In the genomic region with DNA sequence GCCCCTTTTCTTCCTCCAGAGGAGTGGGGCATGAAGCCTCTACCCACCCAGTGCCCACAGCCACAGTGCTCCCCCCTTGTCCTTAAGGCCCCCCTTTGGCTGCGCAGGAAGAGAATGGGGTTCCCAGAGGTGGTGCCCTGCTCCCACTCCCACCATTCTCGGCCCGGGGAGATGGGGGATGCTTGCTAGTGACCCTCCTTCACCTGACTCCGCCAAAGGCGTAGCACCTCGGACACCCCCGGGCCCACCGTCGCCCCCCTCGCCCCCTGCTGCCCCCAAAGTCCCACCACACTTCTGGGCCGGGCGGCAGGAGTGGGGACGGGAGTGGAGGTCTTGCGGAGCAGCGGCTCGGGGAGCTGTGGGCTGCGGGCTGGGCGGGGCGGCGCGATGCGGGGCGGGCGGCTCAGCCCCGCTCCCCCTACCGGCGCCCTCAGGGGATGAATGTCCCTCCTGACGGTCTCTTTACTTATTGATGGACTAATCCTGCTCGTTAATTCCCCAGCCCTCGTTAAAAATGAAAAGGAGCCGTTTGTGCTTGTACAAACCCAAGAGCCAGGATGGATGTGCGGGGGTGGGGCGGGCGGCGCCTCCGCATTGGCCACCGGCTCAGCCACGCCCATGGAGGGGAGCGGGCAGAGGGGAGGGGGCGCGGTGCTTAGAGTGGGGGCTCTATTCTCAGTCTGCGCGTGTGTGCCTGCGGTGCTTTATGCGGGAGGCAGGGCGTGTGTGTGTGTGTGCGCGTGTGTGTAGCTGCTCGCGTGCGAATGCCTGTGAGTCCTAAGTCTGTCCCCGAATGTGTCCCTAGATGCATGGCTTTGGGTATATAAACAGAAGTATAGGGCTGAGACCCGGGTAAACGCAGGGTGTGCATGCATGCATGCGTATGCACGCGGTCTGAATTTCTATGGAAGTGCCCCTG, we compare ENCODE assay signal across 14 cellular contexts. TPM values are rescaled to one million over a fixed set of nuclear protein-coding genes. Genes with fewer than 3 reads are reported as not detected.
DNase-seq lines count a peak whose midpoint lies in the region; ATAC-seq, FAIRE-seq and TF ChIP-seq lines count a peak whose summit lies in the region.
"Had no signal": no experiment of that assay in that cellular context is flagged by ENCODE, and none has a peak within 500 bp of the region (broad histone marks: within the 10 kb centered on the region; RNA-seq: fewer than 3 reads in every experiment).

No MANE protein-coding gene starts in this region.

- DNase-seq in mammary epithelial cell (no peak), breast epithelium (ENCODE audit: low spot score in 2 of 2) (no peak), Panc1 (ENCODE audit: low read depth, low spot score) (no peak), hepatic stellate cell (ENCODE audit: low spot score) (peak; percentile 45), upper lobe of right lung (no peak), NCI-H446 (lab: John Stamatoyannopoulos, UW) (no peak), NAMALWA (ENCODE audit: low spot score) (no peak), GM12891 (ENCODE audit: insufficient read length, low spot score) (no peak)
- DNase-seq: activated B cell treated with CpG ODN at 0.5 μM for 24 hours had no signal

- POLR2A ChIA-PET in Panc1 (lab: Charles Lee), result no interaction called here

- TF ChIP-seq CTCF in mammary epithelial cell (conservative IDR thresholded peaks at IDR 0.05 in 1 of 2, IDR thresholded peaks at IDR 0.05 in 1 of 2; ENCODE audit: extremely low read depth in 1 of 2, insufficient read depth in 1 of 2, low read depth in 1 of 2, low read length in 2 of 2), result peak in 1 of 2 donors; percentile 8
- TF ChIP-seq CTCF in breast epithelium (IDR thresholded peaks at IDR 0.05), result no peak
- no peak; the same call in 1 of the 2 replicates for TF ChIP-seq CTCF in Panc1 (IDR thresholded peaks at IDR 0.05)
- TF ChIP-seq CTCF in upper lobe of right lung (IDR thresholded peaks at IDR 0.05), result peak; percentile 14

- H2AFZ ChIP-seq in mammary epithelial cell (ENCODE audit: low read depth, low read length), result no peak overlapping the region

- no peak for FAIRE-seq in GM12891 (lab: Jason Lieb, UNC)

- no peak overlapping the region for H3K9ac ChIP-seq in mammary epithelial cell (ENCODE audit: insufficient read depth, low read length)

- H3K36me3 ChIP-seq in mammary epithelial cell (ENCODE audit: insufficient read depth, low read length) (no peaks in the 10 kb centered on the region), breast epithelium (no peaks in the 10 kb centered on the region), Panc1 (ENCODE audit: control insufficient read depth, insufficient read depth, low read length) (no peaks in the 10 kb centered on the region), upper lobe of right lung (no peaks in the 10 kb centered on the region)
- H3K36me3 ChIP-seq: neutrophil had no signal

- no peaks in the 10 kb centered on the region for H4K20me1 ChIP-seq in mammary epithelial cell (ENCODE audit: insufficient read depth, low read length)

- H3K4me1 ChIP-seq in mammary epithelial cell (ENCODE audit: insufficient read depth, low read length) (peaks cover 14% of the 10 kb centered on the region), breast epithelium (no peaks in the 10 kb centered on the region), Panc1 (ENCODE audit: control insufficient read depth, insufficient read depth, low read length) (peaks cover 11% of the 10 kb centered on the region), upper lobe of right lung (no peaks in the 10 kb centered on the region)

- CTCF ChIA-PET in mammary epithelial cell (lab: Charles Lee; ENCODE audit: low non-redundant PET) (no interaction called here), Panc1 (lab: Charles Lee) (interaction anchor here (0.6 kb wide), 1 partner anchor 59 kb away, joined by 7 read pairs; no protein-coding TSS in a partner anchor)

- peak overlapping the region; percentile 41 for H3K4me2 ChIP-seq in mammary epithelial cell (ENCODE audit: insufficient read depth, low read depth, low read length)

- TF ChIP-seq POLR2A in breast epithelium (IDR thresholded peaks at IDR 0.05), result no peak
- no peak for TF ChIP-seq POLR2A in GM12891 (IDR thresholded peaks at IDR 0.05; ENCODE audit: low read depth, low read length)

- H3K9me3 ChIP-seq in mammary epithelial cell (replicated peaks; ENCODE audit: insufficient read depth, low read length) (no peaks in the 10 kb centered on the region), breast epithelium (no peaks in the 10 kb centered on the region), Panc1 (ENCODE audit: control insufficient read depth, insufficient read depth, low read depth, low read length) (no peaks in the 10 kb centered on the region), upper lobe of right lung (no peaks in the 10 kb centered on the region)
- H3K9me3 ChIP-seq: neutrophil had no signal

- in situ Hi-C loops in mammary epithelial cell (cut with MboI; ENCODE audit: low sequenced_read_pairs in 2 of 2) (no loop called here), Panc1 (cut with HindIII; ENCODE audit: low pct_unique_long_range_greater_than_20kb, low sequenced_read_pairs) (no loop called here)

- intact Hi-C loops in mammary epithelial cell (cut with micrococcal nuclease) (no loop called here), breast epithelium (cut with DNase I; ENCODE audit: low total_unique reads) (no loop called here), Panc1 (cut with micrococcal nuclease; ENCODE audit: unreplicated experiment) (no loop called here), upper lobe of right lung (cut with DNase I) (no loop called here)

- 20% methylated on average over 2 of the region's 57 CpGs for WGBS in mammary epithelial cell (ENCODE audit: low coverage, missing lambda C conversion rate)

- H3K79me2 ChIP-seq in mammary epithelial cell (ENCODE audit: insufficient read depth, low read length), result no peaks in the 10 kb centered on the region

- peak; percentile 24 for ATAC-seq in Panc1
- no peak for ATAC-seq in upper lobe of right lung
- ATAC-seq: HCT116 had no signal

- H3K27me3 ChIP-seq in mammary epithelial cell (ENCODE audit: insufficient read depth, low read length) (peaks cover 4% of the 10 kb centered on the region), breast epithelium (peaks cover 0 to 10% of the 10 kb centered on the region in 2 donors), Panc1 (ENCODE audit: control insufficient read depth, insufficient read depth, low read length) (peaks cover 2% of the 10 kb centered on the region; the same call in 1 of the 2 replicates), upper lobe of right lung (peaks cover 42% of the 10 kb centered on the region)

- no peak overlapping the region for H3K27ac ChIP-seq in mammary epithelial cell (ENCODE audit: insufficient read depth, low read depth, low read length)
- H3K27ac ChIP-seq in breast epithelium, result no peak overlapping the region
- no peak overlapping the region for H3K27ac ChIP-seq in Panc1 (ENCODE audit: low read length)
- no peak overlapping the region for H3K27ac ChIP-seq in upper lobe of right lung
- H3K27ac ChIP-seq: C4-2B, HL-60, neutrophil had no signal

- no TSS peak for BruUV-seq in mammary epithelial cell (replicated peaks; lab: Mats Ljungman, UMichigan)
- no TSS peak for BruUV-seq in Panc1 (replicated peaks; lab: Mats Ljungman, UMichigan)

- dilution Hi-C loops in mammary epithelial cell (cut with HindIII; ENCODE audit: low sequenced_read_pairs), result loop anchor here (5.0 kb wide), 1 partner anchor 37 kb away; no protein-coding TSS in a partner anchor

- H3K4me3 ChIP-seq in mammary epithelial cell (replicated peaks in 1 of 3; ENCODE audit: insufficient read depth in 1 of 3, low read depth in 2 of 3, low read length in 3 of 3) (no peak overlapping the region), breast epithelium (no peak overlapping the region), Panc1 (ENCODE audit: low read depth in 2 of 2, low read length in 2 of 2) (peak overlapping the region; percentile 14; a peak in 1 of 4 replicates), upper lobe of right lung (no peak overlapping the region)

TF ChIP-seq in GM12891, 5 proteins besides CTCF, POLR2A, EP300 and RAD21:
- TF ChIP-seq TAF1 (IDR thresholded peaks at IDR 0.05; ENCODE audit: low read depth, low read length) (no peak), POLR2AphosphoS5 (IDR thresholded peaks at IDR 0.05; ENCODE audit: low read depth, low read length) (no peak), PAX5 (IDR thresholded peaks at IDR 0.05; ENCODE audit: insufficient read depth, low read length, severe bottlenecking) (no peak), POU2F2 (IDR thresholded peaks at IDR 0.05; ENCODE audit: low read depth, low read length) (no peak), SPI1 (IDR thresholded peaks at IDR 0.05; ENCODE audit: low read depth, low read length) (no peak)

RNA-seq across cellular contexts. Expression of a gene that starts 25.6 kb away (rescaled TPM):
- total RNA-seq in mammary epithelial cell (10 to 100 TPM in 1 of 2 donors, 1 to 10 TPM in 1; 4.7 to 17.7 TPM), breast epithelium (10 to 100 TPM in 2 of 3 donors, 1 to 10 TPM in 1; 1.9 to 11.7 (median 10.8) TPM), Panc1 (2021; ENCODE audit: unreplicated experiment) (2.5 TPM), upper lobe of right lung (4.8 TPM)
- polyA plus RNA-seq in mammary epithelial cell, result 6.9 TPM
- polyA minus RNA-seq in mammary epithelial cell, result 21.2 TPM
- 4.2 TPM for polyA plus RNA-seq in Panc1 (2012; ENCODE audit: insufficient read length)
- polyA plus RNA-seq in GM12891 (2012; ENCODE audit: low read depth, missing spikeins), result not detected
- total RNA-seq: activated B cell treated with CpG ODN at 0.5 μM for 24 hours; activated naive CD4-positive, alpha-beta T cell treated with anti-CD3 and anti-CD28 coated beads, Interleukin-2, amount 50 U/mL, for 72 hours had no signal

RNA-seq across cellular contexts. Expression of a gene that starts 46.8 kb away (rescaled TPM):
- total RNA-seq in mammary epithelial cell (under 1 TPM in 1 of 2 donors, not detected in 1; under 0.01 TPM), breast epithelium (1 to 10 TPM in 2 of 3 donors, not detected in 1; 1.5 to 3.3 TPM), Panc1 (2021; ENCODE audit: unreplicated experiment) (0.23 TPM), upper lobe of right lung (0.29 TPM)
- polyA plus RNA-seq in mammary epithelial cell, result 0.05 TPM
- polyA minus RNA-seq in mammary epithelial cell, result not detected
- polyA plus RNA-seq in Panc1 (2012; ENCODE audit: insufficient read length), result 0.17 TPM
- polyA plus RNA-seq in GM12891 (2012; ENCODE audit: low read depth, missing spikeins), result not detected
- total RNA-seq: activated B cell treated with CpG ODN at 0.5 μM for 24 hours; activated naive CD4-positive, alpha-beta T cell treated with anti-CD3 and anti-CD28 coated beads, Interleukin-2, amount 50 U/mL, for 72 hours had no signal

Comparison
In these comparisons a context has a peak if more than half of its experiments do, and no peak if none do; other contexts are left out.
1. H3K4me3 ChIP-seq: peak in Panc1 (2 of 2); none in mammary epithelial cell (0 of 3), breast epithelium (0 of 3) and upper lobe of right lung (single experiment).